Comparison of ENCODE assay signal across 34 cellular contexts in the genomic region with DNA sequence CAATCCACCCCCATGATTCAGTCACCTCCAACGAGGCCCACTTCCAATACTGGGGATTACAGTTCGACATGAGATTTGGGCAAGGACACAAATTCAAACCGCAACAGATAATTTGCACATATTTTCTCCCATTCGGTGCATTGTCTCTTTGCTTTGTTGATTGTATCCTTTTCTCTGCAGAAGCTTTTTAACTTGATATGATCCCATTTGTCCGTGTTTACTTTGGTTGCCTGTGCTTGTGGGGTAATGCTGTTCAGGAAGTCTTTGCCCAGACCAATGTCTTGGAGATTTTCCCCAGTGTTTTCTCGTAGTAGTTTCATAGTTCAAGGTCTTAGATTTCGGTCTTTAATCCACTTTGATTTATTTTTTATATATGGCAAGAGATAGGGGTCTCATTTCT.
"Had no signal": no experiment of that assay in that cellular context is flagged by ENCODE, and none has a peak within 500 bp of the region (broad histone marks: within the 10 kb centered on the region; RNA-seq: fewer than 3 reads in every experiment).

No MANE protein-coding gene starts in this region.

- H3K4me3 ChIP-seq: MG63 had no signal

- DNase-seq: Karpas-422, Kasumi-1, MG63, MM.1S, MV-4-11, NCI-H1048, NCI-H1092, NCI-H1092 treated with DMSO at 0.1 percent for 48 hours, NCI-H1105, NCI-H1105 treated with DMSO at 0.1 percent for 48 hours, NCI-H1417, NCI-H1417 treated with DMSO at 0.1 percent for 48 hours, NCI-H1436, NCI-H1436 treated with DMSO at 0.1 percent for 48 hours, NCI-H146, NCI-H1694, NCI-H1694 treated with DMSO at 0.1 percent for 48 hours, NCI-H187, NCI-H187 treated with DMSO at 0.1 percent for 48 hours, NCI-H1930, NCI-H2029, NCI-H2029 treated with DMSO at 0.1 percent for 48 hours, NCI-H2081, NCI-H2081 treated with DMSO at 0.1 percent for 48 hours, NCI-H2107, NCI-H2171, NCI-H2171 treated with DMSO at 0.1 percent for 48 hours, NCI-H2227 treated with DMSO at 0.1 percent for 48 hours, NCI-H226, NCI-H345, NCI-H446, NCI-H446 treated with DMSO at 0.1 percent for 48 hours, NCI-H510A, NCI-H510A treated with DMSO at 0.1 percent for 48 hours had no signal

- H3K36me3 ChIP-seq: MG63 had no signal

- H3K27me3 ChIP-seq: MG63 had no signal

- H3K9me3 ChIP-seq: MG63 had no signal
